In genomic region chr17:32142038-32142856, GRCh38 we compare ENCODE assay signal across 1 cellular context.
TF ChIP-seq lines count a peak whose summit lies in the region.

Gene RHOT1, plus strand, starts transcription at chr17:32142502. Its CDS starts 191 bp downstream, at chr17:32142693.

TF ChIP-seq in HepG2, 621 proteins besides CTCF, POLR2A, EP300 and RAD21 (continued from another document):
- TF ChIP-seq ZNF142 (CRISPR knock-in tag; IDR thresholded peaks at IDR 0.05), result peak; percentile 70; the same call in 1 of the 2 replicates
- no peak for TF ChIP-seq HBP1 (CRISPR knock-in tag; IDR thresholded peaks at IDR 0.05; ENCODE audit: low read depth)
- no peak for TF ChIP-seq NBN (conservative IDR thresholded peaks at IDR 0.05)
- TF ChIP-seq ZSCAN30 (CRISPR knock-in tag; IDR thresholded peaks at IDR 0.05), result no peak
